Comparison of ENCODE assay signal across 1 cellular context in the genomic region with DNA sequence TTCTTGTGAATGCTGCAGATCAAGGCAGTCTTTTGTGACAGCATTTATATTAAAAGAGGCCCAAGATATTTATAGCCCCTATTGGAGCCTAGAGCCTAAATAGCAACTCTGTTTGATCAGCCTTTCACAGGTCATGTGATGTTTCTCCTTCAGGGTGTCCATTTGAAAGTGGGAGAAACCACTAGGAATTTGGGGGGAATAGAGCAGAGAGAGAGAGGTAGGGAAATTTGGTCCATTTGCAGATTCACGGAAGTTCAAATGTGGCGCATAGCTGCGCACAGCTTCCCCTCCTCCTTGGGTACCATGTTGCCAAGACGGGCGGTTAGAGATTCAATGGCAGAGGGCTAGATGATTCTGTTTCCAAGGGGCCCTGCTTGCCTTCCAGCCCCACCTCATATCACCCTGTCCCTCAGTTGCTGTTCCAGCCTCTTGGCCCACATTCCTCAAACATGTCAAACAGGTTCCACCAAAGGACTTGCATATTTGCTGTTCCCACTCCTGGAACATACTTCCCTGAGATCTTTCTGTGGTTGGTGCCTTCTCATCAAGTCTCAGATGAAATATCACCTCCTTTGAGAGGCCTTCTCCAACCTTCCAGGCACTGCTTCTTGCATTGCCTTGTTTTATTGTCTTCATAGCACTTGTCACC.
TF ChIP-seq lines count a peak whose summit lies in the region.

No MANE protein-coding gene starts in this region.

TF ChIP-seq in H1, 55 proteins besides CTCF, POLR2A, EP300 and RAD21:
- TF ChIP-seq POLR2AphosphoS5 (IDR thresholded peaks at IDR 0.05; ENCODE audit: low read depth, low read length), result no peak
- TF ChIP-seq TEAD4 (IDR thresholded peaks at IDR 0.05; ENCODE audit: low read depth, low read length), result 0 out of 2 replicates have a peak, but pooled peaks have one; percentile 31
- no peak for TF ChIP-seq CREB1 (IDR thresholded peaks at IDR 0.05)
- TF ChIP-seq SP2 (IDR thresholded peaks at IDR 0.05; ENCODE audit: low read length), result no peak
- TF ChIP-seq CBX8 (IDR thresholded peaks at IDR 0.05; ENCODE audit: borderline replicate concordance, low read depth, low read length), result no peak
- no peak for TF ChIP-seq HDAC6 (IDR thresholded peaks at IDR 0.05; ENCODE audit: low read depth, low read length)
